Comparison of ENCODE assay signal across 9 cellular contexts in genomic region chr22:19103881-19104821, GRCh38. TPM values are rescaled to one million over a fixed set of nuclear protein-coding genes. Genes with fewer than 3 reads are reported as not detected.
DNase-seq lines count a peak whose midpoint lies in the region; ATAC-seq lines count a peak whose summit lies in the region.
"Had no signal": no experiment of that assay in that cellular context is flagged by ENCODE, and none has a peak within 500 bp of the region (broad histone marks: within the 10 kb centered on the region; RNA-seq: fewer than 3 reads in every experiment).

No MANE protein-coding gene starts in this region.

- H3K36me3 ChIP-seq in esophagus (ENCODE audit: control insufficient read depth in 2 of 2, insufficient read depth in 2 of 2, low read length in 1 of 2) (no peaks in the 10 kb centered on the region), skeletal muscle satellite cell (ENCODE audit: insufficient read depth, low read length) (no peaks in the 10 kb centered on the region)

- peak overlapping the region; percentile 50 for H3K4me2 ChIP-seq in skeletal muscle satellite cell (ENCODE audit: low read length)

- peak overlapping the region; percentile 41 to 51 for H3K27ac ChIP-seq in esophagus (ENCODE audit: low read depth in 2 of 2, low read length in 1 of 2)

- peak; percentile 13 for DNase-seq in NCI-H1092 treated with DMSO at 0.1 percent for 48 hours (lab: John Stamatoyannopoulos, UW)
- DNase-seq in NCI-H1092 (lab: John Stamatoyannopoulos, UW), result no peak
- no peak for DNase-seq in NCI-H774 (lab: John Stamatoyannopoulos, UW)
- DNase-seq: NCI-H1105 treated with DMSO at 0.1 percent for 48 hours, RPMI8226 had no signal

- no peak for ATAC-seq in GM19463 (IDR thresholded peaks at IDR 0.05; ENCODE audit: unreplicated experiment)

- H3K9me3 ChIP-seq in esophagus (ENCODE audit: control insufficient read depth in 2 of 2, insufficient read depth in 1 of 2, low read depth in 1 of 2, low read length in 1 of 2) (no peaks in the 10 kb centered on the region), skeletal muscle satellite cell (replicated peaks; ENCODE audit: low read length) (no peaks in the 10 kb centered on the region)

- peaks cover 9 to 11% of the 10 kb centered on the region in 2 donors for H3K4me1 ChIP-seq in esophagus (ENCODE audit: control insufficient read depth in 2 of 2, insufficient read depth in 2 of 2, low read length in 1 of 2)
- H3K4me1 ChIP-seq in skeletal muscle satellite cell (ENCODE audit: control insufficient read depth, insufficient read depth, low read length), result peaks cover 8% of the 10 kb centered on the region

- H3K27me3 ChIP-seq in esophagus (ENCODE audit: control insufficient read depth in 1 of 2, insufficient read depth in 2 of 2, low read length in 2 of 2), result no peaks in the 10 kb centered on the region
- H3K27me3 ChIP-seq in skeletal muscle satellite cell (ENCODE audit: control insufficient read depth, insufficient read depth, low read length), result no peaks in the 10 kb centered on the region

- no peak overlapping the region for H3K9ac ChIP-seq in skeletal muscle satellite cell (ENCODE audit: low read depth, low read length)

- 50 to 60% methylated on average over 5 of the region's 5 CpGs for WGBS in esophagus, 2 donors

- H3K4me3 ChIP-seq in esophagus (ENCODE audit: low read depth in 1 of 2, low read length in 2 of 2), result no peak overlapping the region
- H3K4me3 ChIP-seq in skeletal muscle satellite cell (ENCODE audit: low read length), result no peak overlapping the region

RNA-seq across cellular contexts. Expression of gene DGCR2, which starts 18.1 kb away (rescaled TPM):
- polyA plus RNA-seq in esophagus, result 10 to 100 TPM; 32.2 to 32.9 TPM
- 30.8 and 32.7 TPM in 2 replicates for total RNA-seq in skeletal muscle satellite cell (2012; rRNA removed)

RNA-seq across cellular contexts. Expression of gene TSSK2, which starts 27.0 kb away (rescaled TPM):
- under 1 TPM; 0.05 to 0.06 TPM for polyA plus RNA-seq in esophagus
- total RNA-seq in skeletal muscle satellite cell (2012; rRNA removed), result not detected in 2 replicates
- total RNA-seq: pulmonary artery endothelial cell had no signal

RNA-seq across cellular contexts. Expression of gene ESS2, which starts 40.3 kb away (rescaled TPM):
- 10 to 100 TPM; 11.9 to 13.4 TPM for polyA plus RNA-seq in esophagus
- total RNA-seq in skeletal muscle satellite cell (2012; rRNA removed), result 17.7 and 19.5 TPM in 2 replicates

RNA-seq across cellular contexts. Expression of gene GSC2, which starts 45.9 kb away (rescaled TPM):
- polyA plus RNA-seq in esophagus, result not detected
- total RNA-seq in skeletal muscle satellite cell (2012; rRNA removed), result not detected in 2 replicates
